ENCODE assay signal across 17 cellular contexts in genomic region chr15:56679247-56679646, GRCh38. TPM values are rescaled to one million over a fixed set of nuclear protein-coding genes. Genes with fewer than 3 reads are reported as not detected.
DNase-seq lines count a peak whose midpoint lies in the region; TF ChIP-seq lines count a peak whose summit lies in the region.
"Had no signal": no experiment of that assay in that cellular context is flagged by ENCODE, and none has a peak within 500 bp of the region (broad histone marks: within the 10 kb centered on the region; RNA-seq: fewer than 3 reads in every experiment).

No MANE protein-coding gene starts in this region.

- H3K79me2 ChIP-seq in KMS-11 (ENCODE audit: insufficient read depth, low read depth): no peaks in the 10 kb centered on the region
- no peaks in the 10 kb centered on the region for H3K79me2 ChIP-seq in OCI-LY1 (ENCODE audit: insufficient read depth, low read length)

- H3K36me3 ChIP-seq in KMS-11 (ENCODE audit: insufficient read depth) (no peaks in the 10 kb centered on the region), OCI-LY1 (ENCODE audit: insufficient read depth, low read length) (peaks cover 48% of the 10 kb centered on the region), skeletal muscle tissue (ENCODE audit: control insufficient read depth in 3 of 3, insufficient read depth in 3 of 3, low read length in 3 of 3) (peaks cover 0 to 11% (median 0%) of the 10 kb centered on the region in 3 donors), BE2C (no peaks in the 10 kb centered on the region; the same call in 1 of the 2 replicates)

- no peak overlapping the region for H3K4me3 Mint-ChIP-seq in activated T-cell treated with anti-CD3 and anti-CD28 coated beads, Interleukin-2, amount 50 U/mL, for 24 hours
- H3K4me3 Mint-ChIP-seq: CD4-positive, alpha-beta T cell; HFFc6 had no signal

- no peak overlapping the region for H2AFZ ChIP-seq in KMS-11 (ENCODE audit: low read depth)
- no peak overlapping the region for H2AFZ ChIP-seq in OCI-LY1 (ENCODE audit: low read length)

- H4K20me1 ChIP-seq in KMS-11 (ENCODE audit: insufficient read depth): no peaks in the 10 kb centered on the region
- H4K20me1 ChIP-seq in OCI-LY1 (ENCODE audit: insufficient read depth, low read length): no peaks in the 10 kb centered on the region

- TF ChIP-seq CTCF in KMS-11 (conservative IDR thresholded peaks at IDR 0.05; ENCODE audit: low read depth, low read length) (no peak), OCI-LY1 (IDR thresholded peaks at IDR 0.05; ENCODE audit: low read length) (no peak), BE2C (IDR thresholded peaks at IDR 0.05; ENCODE audit: low read depth, low read length) (no peak)

- H3K4me1 Mint-ChIP-seq in activated T-cell treated with anti-CD3 and anti-CD28 coated beads, Interleukin-2, amount 50 U/mL, for 24 hours (ENCODE audit: low read depth): no peaks in the 10 kb centered on the region

- no peak overlapping the region for H3K9ac ChIP-seq in KMS-11
- no peak overlapping the region for H3K9ac ChIP-seq in OCI-LY1 (ENCODE audit: low read length)
- no peak overlapping the region for H3K9ac ChIP-seq in skeletal muscle tissue (ENCODE audit: low read depth in 1 of 3, low read length in 3 of 3)

- peaks cover 23% of the 10 kb centered on the region for H3K4me1 ChIP-seq in KMS-11 (ENCODE audit: low read depth, poor library complexity, severe bottlenecking)
- H3K4me1 ChIP-seq in OCI-LY1 (ENCODE audit: insufficient read depth, low read length, severe bottlenecking): peaks cover 30% of the 10 kb centered on the region
- H3K4me1 ChIP-seq in skeletal muscle tissue (ENCODE audit: control insufficient read depth in 3 of 3, insufficient read depth in 3 of 3, low read length in 3 of 3): peaks cover 0 to 3% (median 3%) of the 10 kb centered on the region in 3 donors
- H3K4me1 ChIP-seq in BE2C: no peaks in the 10 kb centered on the region
- H3K4me1 ChIP-seq: Caco-2 had no signal

- H3K36me3 Mint-ChIP-seq in activated T-cell treated with anti-CD3 and anti-CD28 coated beads, Interleukin-2, amount 50 U/mL, for 24 hours (ENCODE audit: low read depth): peaks cover 47% of the 10 kb centered on the region

- no peak overlapping the region for H3K27ac Mint-ChIP-seq in activated T-cell treated with anti-CD3 and anti-CD28 coated beads, Interleukin-2, amount 50 U/mL, for 24 hours
- H3K27ac Mint-ChIP-seq: CD4-positive, alpha-beta T cell; HFFc6 had no signal

- no peaks in the 10 kb centered on the region for H3K27me3 Mint-ChIP-seq in activated T-cell treated with anti-CD3 and anti-CD28 coated beads, Interleukin-2, amount 50 U/mL, for 24 hours
- H3K27me3 Mint-ChIP-seq: CD4-positive, alpha-beta T cell had no signal

- H3K4me2 ChIP-seq in KMS-11: peak overlapping the region; percentile 85; the same call in 1 of the 2 replicates
- H3K4me2 ChIP-seq in OCI-LY1 (ENCODE audit: low read length): no peak overlapping the region

- no peaks in the 10 kb centered on the region for H3K9me3 Mint-ChIP-seq in activated T-cell treated with anti-CD3 and anti-CD28 coated beads, Interleukin-2, amount 50 U/mL, for 24 hours
- H3K9me3 Mint-ChIP-seq: CD4-positive, alpha-beta T cell; HFFc6 had no signal

- peak; percentile 9 for DNase-seq in foreskin melanocyte
- DNase-seq in NCI-H1105 (lab: John Stamatoyannopoulos, UW): no peak
- DNase-seq in activated T-cell treated with anti-CD3 and anti-CD28 coated beads, Interleukin-2, amount 50 U/mL, for 24 hours: no peak
- no peak for DNase-seq in BE2C
- DNase-seq in NCI-H82 (lab: John Stamatoyannopoulos, UW): no peak
- DNase-seq: ACHN; Caco-2; CD4-positive, alpha-beta T cell; GDM1; GOT3; H7; HFFc6; IMR-90 had no signal

- no peaks in the 10 kb centered on the region for H3K27me3 ChIP-seq in KMS-11 (ENCODE audit: insufficient read depth, low read depth)
- H3K27me3 ChIP-seq in OCI-LY1 (ENCODE audit: insufficient read depth, low read length): no peaks in the 10 kb centered on the region
- H3K27me3 ChIP-seq in skeletal muscle tissue (ENCODE audit: control insufficient read depth in 3 of 3, insufficient read depth in 3 of 3, low read length in 3 of 3): no peaks in the 10 kb centered on the region
- no peaks in the 10 kb centered on the region for H3K27me3 ChIP-seq in BE2C

- H3K27ac ChIP-seq in KMS-11: no peak overlapping the region
- peak overlapping the region; percentile 17 for H3K27ac ChIP-seq in OCI-LY1 (ENCODE audit: low read depth, low read length, poor library complexity, severe bottlenecking)
- H3K27ac ChIP-seq in skeletal muscle tissue (ENCODE audit: low read depth, low read length): peak overlapping the region; percentile 6
- H3K27ac ChIP-seq: C4-2B had no signal

- no peaks in the 10 kb centered on the region for H3K9me3 ChIP-seq in OCI-LY1 (ENCODE audit: low read length)
- H3K9me3 ChIP-seq in skeletal muscle tissue (ENCODE audit: control insufficient read depth in 3 of 3, low read length in 3 of 3): no peaks in the 10 kb centered on the region
- H3K9me3 ChIP-seq in BE2C: no peaks in the 10 kb centered on the region
- H3K9me3 ChIP-seq: Caco-2 had no signal

- H3F3A ChIP-seq in OCI-LY1 (ENCODE audit: insufficient read depth, low read length): no peaks in the 10 kb centered on the region

- no peaks in the 10 kb centered on the region for H3K9me2 ChIP-seq in OCI-LY1 (ENCODE audit: low read depth, low read length)

- H3K4me3 ChIP-seq in KMS-11 (IDR thresholded peaks at IDR 0.05; ENCODE audit: insufficient read depth, low read depth, low read length) (no peak overlapping the region), OCI-LY1 (ENCODE audit: low read depth, low read length, poor library complexity, severe bottlenecking) (no peak overlapping the region), skeletal muscle tissue (ENCODE audit: low read length in 3 of 3) (no peak overlapping the region), BE2C (ENCODE audit: low read depth, low read length) (no peak overlapping the region)

RNA-seq across cellular contexts. Expression of gene ZNF280D, which starts 54.1 kb away (rescaled TPM):
- total RNA-seq in skeletal muscle tissue: 57.4 TPM
- polyA plus RNA-seq in BE2C (2012; ENCODE audit: insufficient read depth, insufficient read length, low read depth): 6.8 TPM
